ENCODE assay signal across 8 cellular contexts in the genomic region with DNA sequence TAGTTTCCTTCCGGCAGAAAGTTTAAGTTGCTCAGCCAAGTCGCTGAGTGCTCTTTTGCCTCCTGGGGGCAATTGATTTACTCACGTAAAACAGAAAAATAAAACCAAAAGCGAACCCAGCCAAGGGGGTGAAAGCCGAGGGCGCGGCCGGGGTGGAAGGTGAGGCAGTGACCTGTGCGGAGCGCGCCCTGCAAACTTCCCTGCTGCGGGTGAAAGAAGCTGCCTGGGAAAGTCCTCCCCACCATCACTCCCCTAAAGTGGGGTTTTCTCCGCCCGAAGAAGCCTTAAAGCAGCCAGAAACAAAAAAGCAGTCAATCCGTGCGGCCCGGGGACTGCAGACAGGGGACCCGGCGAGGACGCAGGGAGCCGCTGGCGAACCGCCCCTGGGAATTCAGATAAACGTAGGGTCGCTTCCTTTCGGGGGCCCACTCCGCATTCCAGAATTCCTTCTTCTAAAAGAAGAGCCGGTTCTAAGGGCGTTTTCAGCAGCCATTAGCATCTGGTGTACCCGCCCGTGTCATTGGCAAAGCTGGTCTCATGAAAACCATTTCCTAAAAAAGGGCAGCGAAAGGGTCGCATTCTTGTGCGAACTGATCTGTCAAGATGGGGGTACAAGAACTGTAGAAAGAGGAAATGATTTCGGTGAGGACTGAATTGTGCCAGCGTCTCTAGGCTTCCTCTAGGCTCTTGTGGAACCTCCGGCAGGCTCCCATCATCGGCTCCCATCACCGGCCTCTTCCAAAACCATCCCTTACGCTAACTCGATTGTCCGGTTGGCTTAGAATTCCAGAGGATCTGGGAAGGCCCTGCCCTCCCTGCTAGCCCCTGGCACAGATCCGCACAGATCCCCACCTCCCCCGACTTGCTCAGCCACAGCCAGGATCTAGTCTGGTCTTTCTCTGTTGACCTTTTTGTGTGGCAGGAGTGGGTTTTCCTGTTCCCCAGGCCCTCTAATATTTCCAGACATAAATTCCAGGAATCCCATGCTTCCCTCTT. TPM values are rescaled to one million over a fixed set of nuclear protein-coding genes. Genes with fewer than 3 reads are reported as not detected.
DNase-seq lines count a peak whose midpoint lies in the region; ATAC-seq and TF ChIP-seq lines count a peak whose summit lies in the region.

No MANE protein-coding gene starts in this region.

- DNase-seq in stimulated activated CD4-positive, alpha-beta T cell treated with anti-CD3 and anti-CD28 coated beads, Interleukin-15, amount 100 ng/mL, for 24 hours: peak; percentile 20
- no peak for DNase-seq in stimulated activated CD4-positive, alpha-beta T cell treated with anti-CD3 and anti-CD28 coated beads, Interleukin-12 subunit alpha, Interleukin-12 subunit beta, amount 100 ng/mL, for 4 hours
- peak; percentile 25 for DNase-seq in activated CD8-positive, alpha-beta T cell treated with anti-CD3 and anti-CD28 coated beads for 36 hours
- DNase-seq in heart left ventricle: peak in 2 of 5 donors; percentile 20 to 33
- no peak for DNase-seq in progenitor cell of endocrine pancreas (ENCODE audit: low spot score, unreplicated experiment)
- no peak for DNase-seq in NCI-H82 (lab: John Stamatoyannopoulos, UW)
- DNase-seq in NK-92 (lab: John Stamatoyannopoulos, UW; ENCODE audit: unreplicated experiment): no peak

- H3K27me3 ChIP-seq in heart left ventricle: no peaks in the 10 kb centered on the region

- WGBS in heart left ventricle, 4 donors: 19 to 27% (median 22%) methylated on average over 39 to 44 of the region's 44 CpGs

- no peaks in the 10 kb centered on the region for H3K36me3 ChIP-seq in heart left ventricle

- peak overlapping the region; percentile 72 for H3K4me3 Mint-ChIP-seq in activated CD8-positive, alpha-beta T cell treated with anti-CD3 and anti-CD28 coated beads for 36 hours
- peak overlapping the region; percentile 75 for H3K4me3 Mint-ChIP-seq in progenitor cell of endocrine pancreas (ENCODE audit: low read depth)

- H3K4me3 ChIP-seq in heart left ventricle: peak overlapping the region; percentile 60 to 98 (median 73)

- intact Hi-C loops in activated CD8-positive, alpha-beta T cell treated with anti-CD3 and anti-CD28 coated beads for 36 hours (cut with micrococcal nuclease): no loop called here
- intact Hi-C loops in heart left ventricle (cut with DNase I): loop anchor here in 5 of 10 donors (10.0 kb wide), 4 partner anchors 56 to 816 kb away; a partner anchor contains a TSS

- TF ChIP-seq CTCF in activated CD8-positive, alpha-beta T cell treated with anti-CD3 and anti-CD28 coated beads for 36 hours (IDR thresholded peaks at IDR 0.05): no peak
- no peak for TF ChIP-seq CTCF in heart left ventricle (IDR thresholded peaks at IDR 0.05)
- no peak for TF ChIP-seq CTCF in progenitor cell of endocrine pancreas (IDR thresholded peaks at IDR 0.05; ENCODE audit: unreplicated experiment)

- no peaks in the 10 kb centered on the region for H3K9me3 Mint-ChIP-seq in activated CD8-positive, alpha-beta T cell treated with anti-CD3 and anti-CD28 coated beads for 36 hours
- H3K9me3 Mint-ChIP-seq in progenitor cell of endocrine pancreas (ENCODE audit: low read depth): no peaks in the 10 kb centered on the region

- H3K4me1 ChIP-seq in heart left ventricle: peaks cover 0 to 68% (median 10%) of the 10 kb centered on the region in 12 donors

- H3K27me3 Mint-ChIP-seq in activated CD8-positive, alpha-beta T cell treated with anti-CD3 and anti-CD28 coated beads for 36 hours: peaks cover 70% of the 10 kb centered on the region
- peaks cover 84% of the 10 kb centered on the region for H3K27me3 Mint-ChIP-seq in progenitor cell of endocrine pancreas

- CTCF ChIA-PET in activated CD8-positive, alpha-beta T cell treated with anti-CD3 and anti-CD28 coated beads for 36 hours (lab: Charles Lee): no interaction called here

- peak overlapping the region in 11 of 12 donors; percentile 45 to 95 (median 86) for H3K27ac ChIP-seq in heart left ventricle

- POLR2A ChIA-PET in activated CD8-positive, alpha-beta T cell treated with anti-CD3 and anti-CD28 coated beads for 36 hours (lab: Charles Lee): interaction anchor here (1.0 kb wide), 1 partner anchor 93 kb away, joined by 4 read pairs; no protein-coding TSS in a partner anchor

- ATAC-seq in activated CD8-positive, alpha-beta T cell treated with anti-CD3 and anti-CD28 coated beads for 36 hours: no peak
- ATAC-seq in heart left ventricle: peak in 1 of 4 donors; percentile 17
- no peak for ATAC-seq in HG03460 (IDR thresholded peaks at IDR 0.05; ENCODE audit: unreplicated experiment)

- H3K9me3 ChIP-seq in heart left ventricle: no peaks in the 10 kb centered on the region

- H3K36me3 Mint-ChIP-seq in activated CD8-positive, alpha-beta T cell treated with anti-CD3 and anti-CD28 coated beads for 36 hours (ENCODE audit: low read depth): no peaks in the 10 kb centered on the region
- no peaks in the 10 kb centered on the region for H3K36me3 Mint-ChIP-seq in progenitor cell of endocrine pancreas (ENCODE audit: insufficient read depth)

- TF ChIP-seq POLR2A in heart left ventricle (IDR thresholded peaks at IDR 0.05): no peak

- H3K27ac Mint-ChIP-seq in activated CD8-positive, alpha-beta T cell treated with anti-CD3 and anti-CD28 coated beads for 36 hours: no peak overlapping the region
- H3K27ac Mint-ChIP-seq in progenitor cell of endocrine pancreas: no peak overlapping the region

- peaks cover 19% of the 10 kb centered on the region for H3K4me1 Mint-ChIP-seq in activated CD8-positive, alpha-beta T cell treated with anti-CD3 and anti-CD28 coated beads for 36 hours (ENCODE audit: low read depth)
- H3K4me1 Mint-ChIP-seq in progenitor cell of endocrine pancreas (ENCODE audit: low read depth): peaks cover 7% of the 10 kb centered on the region

RNA-seq across cellular contexts. Expression of a gene that starts 1.1 kb away (rescaled TPM):
- total RNA-seq in activated CD8-positive, alpha-beta T cell treated with anti-CD3 and anti-CD28 coated beads for 36 hours: under 1 TPM; 0.45 to 0.76 TPM
- total RNA-seq in heart left ventricle (10 to 100 TPM in 8 of 9 donors, 1 to 10 TPM in 1; 8.6 to 67.7 (median 15.4) TPM), progenitor cell of endocrine pancreas (2.9 and 5.2 TPM in 2 replicates)
- polyA plus RNA-seq in heart left ventricle: 1 to 10 TPM; 3.2 to 9.4 TPM

Comparison
In these comparisons a context has a peak if more than half of its experiments do, and no peak if none do; other contexts are left out.
1. DNase-seq: peak in stimulated activated CD4-positive, alpha-beta T cell treated with anti-CD3 and anti-CD28 coated beads, Interleukin-15, amount 100 ng/mL, for 24 hours (single experiment) and activated CD8-positive, alpha-beta T cell treated with anti-CD3 and anti-CD28 coated beads for 36 hours (single experiment); none in stimulated activated CD4-positive, alpha-beta T cell treated with anti-CD3 and anti-CD28 coated beads, Interleukin-12 subunit alpha, Interleukin-12 subunit beta, amount 100 ng/mL, for 4 hours (single experiment), progenitor cell of endocrine pancreas (single experiment), NCI-H82 (single experiment) and NK-92 (single experiment).